Comparison of ENCODE assay signal across 4 cellular contexts in the genomic region with DNA sequence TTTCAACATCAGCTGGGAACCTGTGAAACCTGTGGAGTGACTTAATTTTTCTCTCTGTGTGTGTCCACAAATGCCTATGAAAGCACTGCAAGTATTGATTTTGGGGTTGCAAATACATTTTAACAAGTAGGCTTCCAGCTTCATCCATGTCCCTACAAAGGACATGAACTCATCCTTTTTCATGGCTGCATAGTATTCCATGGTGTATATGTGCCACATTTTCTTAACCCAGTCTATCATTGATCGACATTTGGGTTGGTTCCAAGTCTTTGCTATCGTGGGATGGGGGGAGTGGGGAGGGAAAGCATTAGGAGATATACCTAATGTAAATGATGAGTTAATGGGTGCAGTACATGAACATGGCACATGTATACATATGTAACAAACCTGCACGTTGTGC.
A peak's percentile ranks its signal among the peaks of the same experiment; 100 is the strongest.
DNase-seq lines count a peak whose midpoint lies in the region; ATAC-seq, FAIRE-seq and TF ChIP-seq lines count a peak whose summit lies in the region.
"Not testable (repeated sequence)": the region's sequence is repeated elsewhere in the genome, so short reads cannot be mapped to it uniquely, and the experiment has no call there.

No MANE protein-coding gene starts in this region.

- POLR2A ChIA-PET in HEK293 (lab: Yijun Ruan, JAX); WTC11 (lab: Charles Lee); H1 (lab: Charles Lee; ENCODE audit: partially characterized antibody): not testable (repeated sequence)

- not testable (repeated sequence) for H3K9ac ChIP-seq in HUES64 (ENCODE audit: low read depth, low read length); H1 (replicated peaks in 1 of 4; ENCODE audit: extremely low read depth in 1 of 4, low read depth in 3 of 4, low read length in 3 of 4)

- not testable (repeated sequence) for H2BK12ac ChIP-seq in H1 (ENCODE audit: low read depth, low read length)

- H2BK5ac ChIP-seq in H1 (ENCODE audit: low read depth, low read length), result not testable (repeated sequence)

- not testable (repeated sequence) for H2BK120ac ChIP-seq in H1 (replicated peaks; ENCODE audit: low read depth, low read length)

- not testable (repeated sequence) for H2BK20ac ChIP-seq in H1 (ENCODE audit: low read length)

- not testable (repeated sequence) for H3K56ac ChIP-seq in H1 (replicated peaks; ENCODE audit: insufficient read length, low read depth, low read length)

- H3K79me1 ChIP-seq in H1 (ENCODE audit: low read depth, low read length), result not testable (repeated sequence)

- not testable (repeated sequence) for H3K23me2 ChIP-seq in H1 (ENCODE audit: low read depth, low read length)

- FAIRE-seq in H1 (lab: Jason Lieb, UNC), result not testable (repeated sequence)

- ATAC-seq in WTC11, result not testable (repeated sequence)

- not testable (repeated sequence) for H3K27me3 ChIP-seq in HUES64 (ENCODE audit: insufficient read depth, low read length); H1 (replicated peaks in 1 of 4; ENCODE audit: control insufficient read depth in 3 of 4, extremely low read depth in 1 of 4, insufficient read depth in 3 of 4, low read length in 3 of 4)

- H3K27ac ChIP-seq in HEK293 (ENCODE audit: extremely low read depth, low read depth, low read length); H1 (ENCODE audit: low read depth, low read length): not testable (repeated sequence)
- peak overlapping the region; percentile 75; the same call in 1 of the 2 replicates for H3K27ac ChIP-seq in HUES64 (ENCODE audit: low read depth, low read length)

- not testable (repeated sequence) for H4K5ac ChIP-seq in H1 (ENCODE audit: insufficient read length, low read depth, low read length)

- not testable (repeated sequence) for H3K4me3 Mint-ChIP-seq in WTC11

- peaks cover 12% of the 10 kb centered on the region for H3K9me3 Mint-ChIP-seq in WTC11

- WGBS in HUES64, result 100% methylated on average over 2 of the region's 3 CpGs
- 95% methylated on average over 3 of the region's 3 CpGs; no CpG with 5 or more reads in 1 of the 2 experiments for WGBS in H1 (ENCODE audit: extremely low coverage in 1 of 2, insufficient coverage in 1 of 2, insufficient read length in 1 of 2, insufficient replicate concordance in 2 of 2, low coverage in 1 of 2, low lambda C conversion rate in 2 of 2, missing lambda C conversion rate in 1 of 2), 2 experiments

- H3K4me2 ChIP-seq in H1 (ENCODE audit: insufficient read depth in 1 of 2, low read depth in 2 of 2, low read length in 2 of 2), result not testable (repeated sequence)

- not testable (repeated sequence) for TF ChIP-seq EP300 in H1 (IDR thresholded peaks at IDR 0.05; ENCODE audit: borderline replicate concordance in 1 of 2, low read depth in 2 of 2, low read length in 2 of 2)

- DNase-seq in WTC11 (ENCODE audit: low spot score); H1 (ENCODE audit: low read depth in 1 of 2, low spot score in 2 of 2): not testable (repeated sequence)

- peaks cover 31% of the 10 kb centered on the region for H3K4me1 Mint-ChIP-seq in WTC11

- CTCF ChIA-PET in HEK293 (lab: Yijun Ruan, JAX); WTC11 (lab: Charles Lee); H1 (lab: Charles Lee; ENCODE audit: partially characterized antibody): not testable (repeated sequence)

- not testable (repeated sequence) for TF ChIP-seq RAD21 in H1 (IDR thresholded peaks at IDR 0.05 in 1 of 2, conservative IDR thresholded peaks at IDR 0.05 in 1 of 2; ENCODE audit: low read depth in 2 of 2, low read length in 2 of 2)

- H2BK15ac ChIP-seq in H1 (ENCODE audit: low read length), result not testable (repeated sequence)

- H3K9me3 ChIP-seq in HEK293 (ENCODE audit: control insufficient read depth, insufficient read depth, low read depth, low read length); HUES64 (ENCODE audit: insufficient read depth, low read depth, low read length); H1 (ENCODE audit: insufficient read depth in 2 of 2, low read depth in 1 of 2, low read length in 1 of 2): not testable (repeated sequence)

- H4K91ac ChIP-seq in H1 (replicated peaks; ENCODE audit: insufficient read length, low read length), result not testable (repeated sequence)

- not testable (repeated sequence) for H4K20me1 ChIP-seq in H1 (replicated peaks in 1 of 2; ENCODE audit: control insufficient read depth in 1 of 2, insufficient read depth in 2 of 2, low read length in 2 of 2)

- not testable (repeated sequence) for H3K4me3 ChIP-seq in HEK293 (ENCODE audit: low read depth, low read length); HUES64 (ENCODE audit: low read length); H1 (ENCODE audit: extremely low read depth in 1 of 4, insufficient read depth in 2 of 4, low read depth in 3 of 4, low read length in 4 of 4)

- not testable (repeated sequence) for TF ChIP-seq CTCF in HEK293 (tag by site-specific recombination; IDR thresholded peaks at IDR 0.05); WTC11 (IDR thresholded peaks at IDR 0.05); H1 (IDR thresholded peaks at IDR 0.05; ENCODE audit: control extremely low read depth in 1 of 3, insufficient read depth in 1 of 3, low read depth in 1 of 3, low read length in 3 of 3)

- not testable (repeated sequence) for H3K79me2 ChIP-seq in H1 (ENCODE audit: control insufficient read depth in 1 of 2, insufficient read depth in 2 of 2, low read length in 2 of 2)

- H3K27me3 Mint-ChIP-seq in WTC11 (ENCODE audit: low read depth), result not testable (repeated sequence)

- H3K36me3 Mint-ChIP-seq in WTC11, result not testable (repeated sequence)

- H2AK5ac ChIP-seq in H1 (ENCODE audit: low read depth, low read length), result not testable (repeated sequence)

- H4K8ac ChIP-seq in H1 (ENCODE audit: extremely low read depth, insufficient read depth, low read length), result not testable (repeated sequence)

- not testable (repeated sequence) for H3K36me3 ChIP-seq in HEK293 (ENCODE audit: control insufficient read depth in 2 of 2, insufficient read depth in 1 of 2, low read length in 2 of 2); HUES64 (ENCODE audit: insufficient read depth, low read length); H1 (ENCODE audit: control insufficient read depth in 2 of 4, insufficient read depth in 4 of 4, low read length in 3 of 4)

- H3K23ac ChIP-seq in H1 (ENCODE audit: insufficient read length), result not testable (repeated sequence)

- H3K18ac ChIP-seq in H1 (ENCODE audit: extremely low read depth, low read length), result not testable (repeated sequence)

- H3K14ac ChIP-seq in H1 (ENCODE audit: insufficient read length), result not testable (repeated sequence)

- not testable (repeated sequence) for H3K4me1 ChIP-seq in HEK293 (ENCODE audit: control insufficient read depth, insufficient read depth, low read length); H1 (replicated peaks in 1 of 4; ENCODE audit: control insufficient read depth in 3 of 4, insufficient read depth in 4 of 4, low read length in 3 of 4)
- H3K4me1 ChIP-seq in HUES64 (ENCODE audit: insufficient read depth, low read length), result peaks cover 29% of the 10 kb centered on the region

- H3K27ac Mint-ChIP-seq in WTC11, result not testable (repeated sequence)

- not testable (repeated sequence) for TF ChIP-seq POLR2A in H1 (IDR thresholded peaks at IDR 0.05; ENCODE audit: control extremely low read depth in 1 of 2, low read depth in 2 of 2, low read length in 2 of 2)

- H3K4ac ChIP-seq in H1 (replicated peaks; ENCODE audit: insufficient read length, low read depth, low read length), result not testable (repeated sequence)

- H2AFZ ChIP-seq in H1 (ENCODE audit: low read length), result not testable (repeated sequence)

TF ChIP-seq in WTC11, 78 proteins besides CTCF, POLR2A, EP300 and RAD21:
- TF ChIP-seq GTF2I (CRISPR knock-in tag; conservative IDR thresholded peaks at IDR 0.05), result peak; percentile 80; the same call in 1 of the 2 replicates
TF ChIP-seq in WTC11: peak in this region for 1; not testable (repeated sequence) for 77.

TF ChIP-seq in H1, 55 proteins besides CTCF, POLR2A, EP300 and RAD21:
- TF ChIP-seq KDM1A (IDR thresholded peaks at IDR 0.05; ENCODE audit: borderline replicate concordance, low read length), result peak; percentile 86
